Comparison of ENCODE assay signal across 9 cellular contexts in the genomic region with DNA sequence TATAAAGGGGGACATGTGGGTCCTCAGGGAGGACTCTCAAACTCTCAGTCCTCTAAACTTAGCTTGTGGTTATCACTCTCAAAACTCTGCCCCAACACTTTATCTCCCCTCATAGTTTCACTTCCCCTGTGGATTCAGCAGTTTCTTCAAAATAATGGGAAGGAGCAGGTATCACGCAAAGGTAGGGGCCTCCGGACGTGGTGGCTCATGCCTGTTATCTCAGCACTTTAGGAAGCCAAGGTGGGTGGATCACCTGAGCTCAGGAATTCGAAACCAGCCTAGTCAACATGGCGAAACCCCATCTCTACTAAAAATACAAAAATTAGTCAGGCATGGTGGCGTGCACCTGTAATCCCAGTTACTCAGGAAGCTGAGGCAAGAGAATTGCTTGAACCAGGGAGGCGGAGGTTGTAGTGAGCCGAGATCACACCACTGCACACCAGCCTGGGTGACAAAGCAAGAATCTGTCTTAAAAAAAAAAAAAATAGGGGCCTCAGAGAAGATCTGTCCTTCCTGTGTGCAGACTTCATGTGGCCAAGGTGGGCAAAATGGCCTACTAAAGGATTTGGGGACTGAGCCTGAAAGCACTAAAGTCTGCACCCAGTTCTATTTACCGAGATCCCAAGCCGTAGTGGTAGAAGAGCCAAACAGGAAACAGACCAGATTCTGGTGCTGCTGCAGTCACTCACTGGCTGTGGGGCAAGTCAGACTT. TPM values are rescaled to one million over a fixed set of nuclear protein-coding genes. Genes with fewer than 3 reads are reported as not detected.
DNase-seq lines count a peak whose midpoint lies in the region; ATAC-seq lines count a peak whose summit lies in the region.
"Had no signal": no experiment of that assay in that cellular context is flagged by ENCODE, and none has a peak within 500 bp of the region (broad histone marks: within the 10 kb centered on the region; RNA-seq: fewer than 3 reads in every experiment).

No MANE protein-coding gene starts in this region.

- peak; percentile 77 for DNase-seq in activated CD4-positive, alpha-beta T cell treated with anti-CD3 and anti-CD28 coated beads, Interleukin-2, amount 10 ng/mL, durations not matched to agents 24 days and 14 days
- no peak for DNase-seq in activated CD4-positive, alpha-beta T cell treated with anti-CD3 and anti-CD28 coated beads, Interleukin-2, amount 50 U/mL, for 1 hour
- DNase-seq in activated CD4-positive, alpha-beta T cell treated with anti-CD3 and anti-CD28 coated beads, Interleukin-2, amount 50 U/mL, for 48 hours = peak; percentile 41 to 59
- peak; percentile 41 for DNase-seq in stimulated activated naive B cell treated with anti-CD40 and anti-IgM and Interleukin-4, amounts not matched to agents 10 μg/mL and 1 μg/mL and 100 μg/mL, for 72 hours
- DNase-seq in cerebellar cortex (ENCODE audit: low spot score) = no peak
- no peak for DNase-seq in ecto neural progenitor cell (ENCODE audit: low spot score)
- DNase-seq in Right ventricle myocardium superior = no peak
- DNase-seq: stimulated activated CD4-positive, alpha-beta T cell treated with anti-CD3 and anti-CD28 coated beads, Interleukin-4, amount 100 ng/mL, for 4 hours had no signal

- H3K27ac Mint-ChIP-seq in activated CD4-positive, alpha-beta T cell treated with anti-CD3 and anti-CD28 coated beads, Interleukin-2, amount 10 ng/mL, durations not matched to agents 24 days and 14 days = peak overlapping the region; percentile 85
- H3K27ac Mint-ChIP-seq in stimulated activated naive B cell treated with anti-CD40 and anti-IgM and Interleukin-4, amounts not matched to agents 10 μg/mL and 1 μg/mL and 100 μg/mL, for 72 hours = peak overlapping the region; percentile 26

- peaks cover 57% of the 10 kb centered on the region for H3K36me3 Mint-ChIP-seq in activated CD4-positive, alpha-beta T cell treated with anti-CD3 and anti-CD28 coated beads, Interleukin-2, amount 10 ng/mL, durations not matched to agents 24 days and 14 days (ENCODE audit: low read depth)
- peaks cover 30 to 54% of the 10 kb centered on the region in 2 donors for H3K36me3 Mint-ChIP-seq in stimulated activated naive B cell treated with anti-CD40 and anti-IgM and Interleukin-4, amounts not matched to agents 10 μg/mL and 1 μg/mL and 100 μg/mL, for 72 hours

- no peaks in the 10 kb centered on the region for H3K27me3 Mint-ChIP-seq in activated CD4-positive, alpha-beta T cell treated with anti-CD3 and anti-CD28 coated beads, Interleukin-2, amount 10 ng/mL, durations not matched to agents 24 days and 14 days
- no peaks in the 10 kb centered on the region for H3K27me3 Mint-ChIP-seq in stimulated activated naive B cell treated with anti-CD40 and anti-IgM and Interleukin-4, amounts not matched to agents 10 μg/mL and 1 μg/mL and 100 μg/mL, for 72 hours

- ATAC-seq in HG03039 (IDR thresholded peaks at IDR 0.05; ENCODE audit: unreplicated experiment) (peak; percentile 37), Right ventricle myocardium superior (ENCODE audit: poor library complexity) (no peak)
- ATAC-seq in stimulated activated naive B cell treated with anti-CD40 and anti-IgM and Interleukin-4, amounts not matched to agents 10 μg/mL and 1 μg/mL and 100 μg/mL, for 72 hours (replicated peaks) = peak; percentile 72 to 78

- intact Hi-C loops in activated CD4-positive, alpha-beta T cell treated with anti-CD3 and anti-CD28 coated beads, Interleukin-2, amount 10 ng/mL, durations not matched to agents 24 days and 14 days (cut with micrococcal nuclease) = loop anchor here (1.0 kb wide), 1 partner anchor 9 kb away; no protein-coding TSS in a partner anchor
- intact Hi-C loops in Right ventricle myocardium superior (cut with DNase I) = no loop called here

- H3K9me3 Mint-ChIP-seq in activated CD4-positive, alpha-beta T cell treated with anti-CD3 and anti-CD28 coated beads, Interleukin-2, amount 10 ng/mL, durations not matched to agents 24 days and 14 days = no peaks in the 10 kb centered on the region
- H3K9me3 Mint-ChIP-seq in stimulated activated naive B cell treated with anti-CD40 and anti-IgM and Interleukin-4, amounts not matched to agents 10 μg/mL and 1 μg/mL and 100 μg/mL, for 72 hours = no peaks in the 10 kb centered on the region

- peak overlapping the region; percentile 77 for H3K4me3 Mint-ChIP-seq in activated CD4-positive, alpha-beta T cell treated with anti-CD3 and anti-CD28 coated beads, Interleukin-2, amount 10 ng/mL, durations not matched to agents 24 days and 14 days
- peak overlapping the region; percentile 22 to 67 for H3K4me3 Mint-ChIP-seq in stimulated activated naive B cell treated with anti-CD40 and anti-IgM and Interleukin-4, amounts not matched to agents 10 μg/mL and 1 μg/mL and 100 μg/mL, for 72 hours

- H3K4me1 Mint-ChIP-seq in activated CD4-positive, alpha-beta T cell treated with anti-CD3 and anti-CD28 coated beads, Interleukin-2, amount 10 ng/mL, durations not matched to agents 24 days and 14 days = peaks cover 53% of the 10 kb centered on the region
- peaks cover 39 to 68% of the 10 kb centered on the region in 2 donors for H3K4me1 Mint-ChIP-seq in stimulated activated naive B cell treated with anti-CD40 and anti-IgM and Interleukin-4, amounts not matched to agents 10 μg/mL and 1 μg/mL and 100 μg/mL, for 72 hours

RNA-seq across cellular contexts. Expression of gene ITGB7, which starts 6.4 kb away (rescaled TPM):
- total RNA-seq in activated CD4-positive, alpha-beta T cell treated with anti-CD3 and anti-CD28 coated beads, Interleukin-2, amount 10 ng/mL, durations not matched to agents 24 days and 14 days = 226 and 239 TPM in 2 replicates
- total RNA-seq in Right ventricle myocardium superior = 0.97 TPM

RNA-seq across cellular contexts. Expression of gene CSAD, which starts 19.9 kb away (rescaled TPM):
- total RNA-seq in activated CD4-positive, alpha-beta T cell treated with anti-CD3 and anti-CD28 coated beads, Interleukin-2, amount 10 ng/mL, durations not matched to agents 24 days and 14 days = 21.6 and 25.6 TPM in 2 replicates
- 8.2 TPM for total RNA-seq in Right ventricle myocardium superior

RNA-seq across cellular contexts. Expression of gene ZNF740, which starts 20.1 kb away (rescaled TPM):
- total RNA-seq in activated CD4-positive, alpha-beta T cell treated with anti-CD3 and anti-CD28 coated beads, Interleukin-2, amount 10 ng/mL, durations not matched to agents 24 days and 14 days = 44.0 and 50.5 TPM in 2 replicates
- total RNA-seq in Right ventricle myocardium superior = 29.4 TPM

RNA-seq across cellular contexts. Expression of gene RARG, which starts 31.4 kb away (rescaled TPM):
- total RNA-seq in activated CD4-positive, alpha-beta T cell treated with anti-CD3 and anti-CD28 coated beads, Interleukin-2, amount 10 ng/mL, durations not matched to agents 24 days and 14 days = 57.2 and 58.5 TPM in 2 replicates
- total RNA-seq in Right ventricle myocardium superior = 15.4 TPM

Comparison
In these comparisons a context has a peak if more than half of its experiments do, and no peak if none do; other contexts are left out.
1. DNase-seq: peak in activated CD4-positive, alpha-beta T cell treated with anti-CD3 and anti-CD28 coated beads, Interleukin-2, amount 10 ng/mL, durations not matched to agents 24 days and 14 days (single experiment), activated CD4-positive, alpha-beta T cell treated with anti-CD3 and anti-CD28 coated beads, Interleukin-2, amount 50 U/mL, for 48 hours (2 of 2) and stimulated activated naive B cell treated with anti-CD40 and anti-IgM and Interleukin-4, amounts not matched to agents 10 μg/mL and 1 μg/mL and 100 μg/mL, for 72 hours (single experiment); none in activated CD4-positive, alpha-beta T cell treated with anti-CD3 and anti-CD28 coated beads, Interleukin-2, amount 50 U/mL, for 1 hour (single experiment), cerebellar cortex (single experiment), ecto neural progenitor cell (single experiment) and Right ventricle myocardium superior (single experiment).
2. RNA of gene ITGB7, which starts 6.4 kb away (total RNA-seq): 226 to 239 TPM in activated CD4-positive, alpha-beta T cell treated with anti-CD3 and anti-CD28 coated beads, Interleukin-2, amount 10 ng/mL, durations not matched to agents 24 days and 14 days; 0.97 TPM in Right ventricle myocardium superior (single experiment); every median in the first group is over 100 times any median in the second.